Comparison of ENCODE assay signal across 9 cellular contexts in the genomic region with DNA sequence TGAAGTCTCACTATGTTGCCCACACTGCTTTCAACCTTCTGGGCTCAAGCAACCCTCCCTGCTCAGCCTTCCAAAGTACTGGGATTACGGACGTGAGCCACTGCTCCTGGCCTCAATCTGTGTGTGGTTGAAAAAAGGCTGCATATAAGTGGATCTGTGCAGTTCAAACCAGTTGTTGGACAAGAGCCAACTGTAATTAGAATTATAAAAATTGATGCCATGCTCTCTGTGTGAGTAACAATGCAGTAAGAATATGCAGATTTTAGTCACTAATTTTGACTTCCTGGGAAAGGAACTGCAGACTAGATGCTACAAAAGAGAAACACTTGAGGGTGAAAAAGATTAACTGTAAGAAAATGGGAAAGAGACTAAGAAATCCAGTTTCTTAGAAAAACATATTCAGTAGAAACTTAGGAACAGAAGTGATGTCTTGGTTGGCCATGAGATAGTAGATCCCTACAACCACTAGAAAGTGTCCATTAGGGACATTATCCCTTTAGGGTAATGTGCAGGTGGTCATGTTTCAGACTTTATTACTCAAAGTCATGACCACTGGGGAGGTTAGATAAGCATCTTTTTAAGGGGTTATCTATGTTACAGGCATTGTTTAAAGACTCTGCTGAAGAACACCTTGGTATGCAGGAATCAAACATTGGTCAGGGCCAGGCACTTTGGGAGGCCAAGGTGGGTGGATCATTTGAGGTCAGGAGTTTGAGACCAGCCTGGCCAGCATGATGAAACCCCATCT. TPM values are rescaled to one million over a fixed set of nuclear protein-coding genes. Genes with fewer than 3 reads are reported as not detected.
DNase-seq lines count a peak whose midpoint lies in the region; ATAC-seq and TF ChIP-seq lines count a peak whose summit lies in the region.
"Had no signal": no experiment of that assay in that cellular context is flagged by ENCODE, and none has a peak within 500 bp of the region (broad histone marks: within the 10 kb centered on the region; RNA-seq: fewer than 3 reads in every experiment).

No MANE protein-coding gene starts in this region.

- no peak overlapping the region for H3K4me3 Mint-ChIP-seq in activated naive CD8-positive, alpha-beta T cell treated with anti-CD3 and anti-CD28 coated beads, Interleukin-2, amount 10 ng/mL, durations not matched to agents 7 days and 5 days
- H3K4me3 Mint-ChIP-seq in activated naive CD8-positive, alpha-beta T cell treated with anti-CD3 and anti-CD28 coated beads, Interleukin-2, amount 50 U/mL, for 24 hours: no peak overlapping the region
- H3K4me3 Mint-ChIP-seq in central memory CD8-positive, alpha-beta T cell: peak overlapping the region; percentile 16
- H3K4me3 Mint-ChIP-seq in type B pancreatic cell: no peak overlapping the region

- DNase-seq in activated naive CD8-positive, alpha-beta T cell treated with anti-CD3 and anti-CD28 coated beads, Interleukin-2, amount 10 ng/mL, durations not matched to agents 7 days and 5 days: no peak
- DNase-seq in activated naive CD8-positive, alpha-beta T cell treated with anti-CD3 and anti-CD28 coated beads, Interleukin-2, amount 50 U/mL, for 24 hours: no peak
- DNase-seq in NCI-H146 treated with DMSO at 0.1 percent for 48 hours (lab: John Stamatoyannopoulos, UW; ENCODE audit: unreplicated experiment): peak; percentile 7
- DNase-seq in central memory CD8-positive, alpha-beta T cell (ENCODE audit: low spot score in 2 of 2): no peak
- no peak for DNase-seq in type B pancreatic cell (ENCODE audit: extremely low spot score, unreplicated experiment)
- no peak for DNase-seq in stimulated activated CD4-positive, alpha-beta T cell treated with anti-CD3 and anti-CD28 coated beads, Interleukin-15, amount 100 ng/mL, for 24 hours
- DNase-seq: MM.1S had no signal

- ATAC-seq in activated naive CD8-positive, alpha-beta T cell treated with anti-CD3 and anti-CD28 coated beads, Interleukin-2, amount 10 ng/mL, durations not matched to agents 7 days and 5 days (ENCODE audit: low read depth): no peak
- no peak for ATAC-seq in activated naive CD8-positive, alpha-beta T cell treated with anti-CD3 and anti-CD28 coated beads, Interleukin-2, amount 50 U/mL, for 24 hours
- ATAC-seq in central memory CD8-positive, alpha-beta T cell (replicated peaks; ENCODE audit: extremely low read depth, poor library complexity, severe bottlenecking): no peak
- ATAC-seq in HG03159 (IDR thresholded peaks at IDR 0.05; ENCODE audit: unreplicated experiment) (no peak), GM18520 (IDR thresholded peaks at IDR 0.05; ENCODE audit: unreplicated experiment) (no peak)

- POLR2A ChIA-PET in activated naive CD8-positive, alpha-beta T cell treated with anti-CD3 and anti-CD28 coated beads, Interleukin-2, amount 10 ng/mL, durations not matched to agents 7 days and 5 days (lab: Charles Lee): no interaction called here

- TF ChIP-seq CTCF in type B pancreatic cell (conservative IDR thresholded peaks at IDR 0.05): no peak

- peak overlapping the region; percentile 15 for H3K27ac Mint-ChIP-seq in activated naive CD8-positive, alpha-beta T cell treated with anti-CD3 and anti-CD28 coated beads, Interleukin-2, amount 10 ng/mL, durations not matched to agents 7 days and 5 days
- no peak overlapping the region for H3K27ac Mint-ChIP-seq in activated naive CD8-positive, alpha-beta T cell treated with anti-CD3 and anti-CD28 coated beads, Interleukin-2, amount 50 U/mL, for 24 hours
- H3K27ac Mint-ChIP-seq in central memory CD8-positive, alpha-beta T cell (ENCODE audit: low read depth): peak overlapping the region; percentile 41
- peak overlapping the region; percentile 9 for H3K27ac Mint-ChIP-seq in type B pancreatic cell

- no peaks in the 10 kb centered on the region for H3K27me3 Mint-ChIP-seq in activated naive CD8-positive, alpha-beta T cell treated with anti-CD3 and anti-CD28 coated beads, Interleukin-2, amount 10 ng/mL, durations not matched to agents 7 days and 5 days
- no peaks in the 10 kb centered on the region for H3K27me3 Mint-ChIP-seq in activated naive CD8-positive, alpha-beta T cell treated with anti-CD3 and anti-CD28 coated beads, Interleukin-2, amount 50 U/mL, for 24 hours
- no peaks in the 10 kb centered on the region for H3K27me3 Mint-ChIP-seq in central memory CD8-positive, alpha-beta T cell
- no peaks in the 10 kb centered on the region for H3K27me3 Mint-ChIP-seq in type B pancreatic cell

- H3K36me3 Mint-ChIP-seq in activated naive CD8-positive, alpha-beta T cell treated with anti-CD3 and anti-CD28 coated beads, Interleukin-2, amount 10 ng/mL, durations not matched to agents 7 days and 5 days: peaks cover 20% of the 10 kb centered on the region
- peaks cover 26% of the 10 kb centered on the region for H3K36me3 Mint-ChIP-seq in activated naive CD8-positive, alpha-beta T cell treated with anti-CD3 and anti-CD28 coated beads, Interleukin-2, amount 50 U/mL, for 24 hours (ENCODE audit: low read depth)
- peaks cover 48% of the 10 kb centered on the region for H3K36me3 Mint-ChIP-seq in central memory CD8-positive, alpha-beta T cell (ENCODE audit: insufficient read depth)
- H3K36me3 Mint-ChIP-seq in type B pancreatic cell: peaks cover 30% of the 10 kb centered on the region

- H3K4me1 Mint-ChIP-seq in activated naive CD8-positive, alpha-beta T cell treated with anti-CD3 and anti-CD28 coated beads, Interleukin-2, amount 10 ng/mL, durations not matched to agents 7 days and 5 days: peaks cover 19% of the 10 kb centered on the region
- H3K4me1 Mint-ChIP-seq in activated naive CD8-positive, alpha-beta T cell treated with anti-CD3 and anti-CD28 coated beads, Interleukin-2, amount 50 U/mL, for 24 hours: peaks cover 34% of the 10 kb centered on the region
- peaks cover 56% of the 10 kb centered on the region for H3K4me1 Mint-ChIP-seq in central memory CD8-positive, alpha-beta T cell
- H3K4me1 Mint-ChIP-seq in type B pancreatic cell (ENCODE audit: unreplicated experiment): peaks cover 34% of the 10 kb centered on the region

- H3K9me3 Mint-ChIP-seq in activated naive CD8-positive, alpha-beta T cell treated with anti-CD3 and anti-CD28 coated beads, Interleukin-2, amount 10 ng/mL, durations not matched to agents 7 days and 5 days: no peaks in the 10 kb centered on the region
- no peaks in the 10 kb centered on the region for H3K9me3 Mint-ChIP-seq in activated naive CD8-positive, alpha-beta T cell treated with anti-CD3 and anti-CD28 coated beads, Interleukin-2, amount 50 U/mL, for 24 hours
- no peaks in the 10 kb centered on the region for H3K9me3 Mint-ChIP-seq in central memory CD8-positive, alpha-beta T cell
- H3K9me3 Mint-ChIP-seq in type B pancreatic cell: no peaks in the 10 kb centered on the region

RNA-seq across cellular contexts. Expression of gene ITCH, which starts 26.3 kb away (rescaled TPM):
- total RNA-seq in activated naive CD8-positive, alpha-beta T cell treated with anti-CD3 and anti-CD28 coated beads, Interleukin-2, amount 10 ng/mL, durations not matched to agents 7 days and 5 days: 10 to 100 TPM; 57.4 to 59.7 TPM
- 77.2 and 86.4 TPM in 2 replicates for total RNA-seq in type B pancreatic cell (ENCODE audit: low replicate concordance)
